In genomic region chr22:17785185-17786184, GRCh38 we compare ENCODE assay signal across 8 cellular contexts. TPM values are rescaled to one million over a fixed set of nuclear protein-coding genes. Genes with fewer than 3 reads are reported as not detected.
DNase-seq lines count a peak whose midpoint lies in the region; ATAC-seq and TF ChIP-seq lines count a peak whose summit lies in the region.

No MANE protein-coding gene starts in this region.

- DNase-seq in NCI-H2171 (lab: John Stamatoyannopoulos, UW): peak; percentile 56
- peak; percentile 24 for DNase-seq in activated CD8-positive, alpha-beta memory T cell treated with anti-CD3 and anti-CD28 coated beads, Interleukin-2, amount 50 U/mL, for 24 hours (ENCODE audit: extremely low read depth)
- peak; percentile 69 to 78 for DNase-seq in erythroblast (lab: John Stamatoyannopoulos, UW)
- peak; percentile 47 for DNase-seq in omental fat pad (ENCODE audit: low spot score)

- no peak for TF ChIP-seq POLR2A in erythroblast (IDR thresholded peaks at IDR 0.05; ENCODE audit: low read length)

- ATAC-seq in omental fat pad (ENCODE audit: low FRiP score): no peak
- ATAC-seq in HG03520 (IDR thresholded peaks at IDR 0.05; ENCODE audit: unreplicated experiment): no peak
- no peak for ATAC-seq in GM18858 (IDR thresholded peaks at IDR 0.05; ENCODE audit: unreplicated experiment)
- no peak for ATAC-seq in HG02798 (IDR thresholded peaks at IDR 0.05; ENCODE audit: poor library complexity, unreplicated experiment)

- TF ChIP-seq CTCF in GM12872 (IDR thresholded peaks at IDR 0.05; ENCODE audit: insufficient read depth, low read depth, low read length): peak; percentile 85
- no peak for TF ChIP-seq CTCF in omental fat pad (IDR thresholded peaks at IDR 0.05)

RNA-seq across cellular contexts. Expression of gene BID, which starts 11.2 kb away (rescaled TPM):
- 10 to 100 TPM; 34.4 to 43.0 (median 37.2) TPM for total RNA-seq in omental fat pad
